ENCODE assay signal across 8 cellular contexts in genomic region chr16:24988593-24989338, GRCh38. TPM values are rescaled to one million over a fixed set of nuclear protein-coding genes. Genes with fewer than 3 reads are reported as not detected.
A peak's percentile ranks its signal among the peaks of the same experiment; 100 is the strongest.
DNase-seq lines count a peak whose midpoint lies in the region; ATAC-seq and TF ChIP-seq lines count a peak whose summit lies in the region.

No MANE protein-coding gene starts in this region.

- H3K9me2 ChIP-seq in PC-9 (ENCODE audit: insufficient read depth), result no peaks in the 10 kb centered on the region

- CTCF ChIA-PET in CD8-positive, alpha-beta memory T cell (lab: Charles Lee), result interaction anchor here (0.7 kb wide), 1 partner anchor 237 kb away, joined by 5 read pairs; no protein-coding TSS in a partner anchor
- CTCF ChIA-PET in PC-9 (lab: Charles Lee), result interaction anchor here (0.6 to 0.7 kb wide), 3 partner anchors 61 to 178 kb away, joined by 3 to 6 read pairs (median 3); no protein-coding TSS in a partner anchor

- no peak for DNase-seq in CD8-positive, alpha-beta memory T cell
- DNase-seq in PC-9, result peak; percentile 82 to 91
- DNase-seq in effector memory CD8-positive, alpha-beta T cell, result no peak
- peak; percentile 47 for DNase-seq in mucosa of gallbladder (ENCODE audit: low spot score)
- DNase-seq in upper lobe of left lung, result no peak
- DNase-seq in occipital lobe (lab: John Stamatoyannopoulos, UW), result no peak

- peak overlapping the region; percentile 75 for H3K4me2 ChIP-seq in PC-9

- no peak overlapping the region for H3K4me3 ChIP-seq in CD8-positive, alpha-beta memory T cell (ENCODE audit: low read length)
- H3K4me3 ChIP-seq in PC-9 (peak overlapping the region; percentile 36; the same call in 1 of the 2 replicates), upper lobe of left lung (no peak overlapping the region)

- H2AFZ ChIP-seq in PC-9, result no peak overlapping the region

- no peak for TF ChIP-seq POLR2A in upper lobe of left lung (IDR thresholded peaks at IDR 0.05)

- intact Hi-C loops in PC-9 (cut with micrococcal nuclease; ENCODE audit: unreplicated experiment), result loop anchor here (1.0 to 10.0 kb wide), 6 partner anchors 26 to 354 kb away; partner anchors contain the start of genes ARHGAP17 and SLC5A11

- no peaks in the 10 kb centered on the region for H3K27me3 Mint-ChIP-seq in CD8-positive, alpha-beta memory T cell
- no peaks in the 10 kb centered on the region for H3K27me3 Mint-ChIP-seq in effector memory CD8-positive, alpha-beta T cell

- no peaks in the 10 kb centered on the region for H3K27me3 ChIP-seq in CD8-positive, alpha-beta memory T cell (ENCODE audit: insufficient read depth, low read length, poor library complexity, severe bottlenecking)
- H3K27me3 ChIP-seq in PC-9 (ENCODE audit: insufficient read depth, low read depth) (no peaks in the 10 kb centered on the region), upper lobe of left lung (no peaks in the 10 kb centered on the region)

- peaks cover 9% of the 10 kb centered on the region for H3K4me1 ChIP-seq in CD8-positive, alpha-beta memory T cell (ENCODE audit: insufficient read depth, low read length)
- peaks cover 48% of the 10 kb centered on the region for H3K4me1 ChIP-seq in PC-9 (replicated peaks; ENCODE audit: insufficient read depth)
- peaks cover 51 to 74% (median 65%) of the 10 kb centered on the region in 4 donors for H3K4me1 ChIP-seq in upper lobe of left lung

- no peaks in the 10 kb centered on the region for H3K9me3 ChIP-seq in CD8-positive, alpha-beta memory T cell (ENCODE audit: low read length)
- H3K9me3 ChIP-seq in PC-9 (ENCODE audit: insufficient read depth, low read depth) (no peaks in the 10 kb centered on the region), upper lobe of left lung (no peaks in the 10 kb centered on the region)

- no peak for TF ChIP-seq CTCF in PC-9 (conservative IDR thresholded peaks at IDR 0.05)
- no peak for TF ChIP-seq CTCF in upper lobe of left lung (IDR thresholded peaks at IDR 0.05)

- H3K27ac Mint-ChIP-seq in CD8-positive, alpha-beta memory T cell, result peak overlapping the region in 5 of 8 donors; percentile 16 to 65 (median 54)
- peak overlapping the region in 1 of 2 donors; percentile 74 for H3K27ac Mint-ChIP-seq in effector memory CD8-positive, alpha-beta T cell

- POLR2A ChIA-PET in CD8-positive, alpha-beta memory T cell (lab: Charles Lee), result interaction anchor here (0.6 kb wide), 1 partner anchor 837 kb away, joined by 3 read pairs; no protein-coding TSS in a partner anchor
- POLR2A ChIA-PET in PC-9 (lab: Charles Lee; ENCODE audit: unreplicated experiment), result interaction anchor here (0.5 to 0.9 kb wide), 6 partner anchors 16 to 97 kb away, joined by 3 to 16 read pairs (median 7); partner anchors contain the start of gene ARHGAP17

- no TSS peak for BruUV-seq in PC-9 (replicated peaks; lab: Mats Ljungman, UMichigan)

- H3F3A ChIP-seq in PC-9 (ENCODE audit: insufficient read depth, low read depth), result peaks cover 39% of the 10 kb centered on the region

- H3K4me1 Mint-ChIP-seq in CD8-positive, alpha-beta memory T cell, result peaks cover 56 to 87% (median 74%) of the 10 kb centered on the region in 3 donors
- peaks cover 50 to 56% of the 10 kb centered on the region in 2 donors for H3K4me1 Mint-ChIP-seq in effector memory CD8-positive, alpha-beta T cell (ENCODE audit: low read depth in 2 of 2)

- WGBS in upper lobe of left lung, 2 donors, result 7 to 14% methylated on average over 8 of the region's 8 CpGs

- no peak overlapping the region for H3K27ac ChIP-seq in CD8-positive, alpha-beta memory T cell (ENCODE audit: low read depth, low read length)
- peak overlapping the region; percentile 63; the same call in 1 of the 2 replicates for H3K27ac ChIP-seq in PC-9
- H3K27ac ChIP-seq in upper lobe of left lung, result peak overlapping the region; percentile 16 to 68 (median 58)

- H3K4me3 Mint-ChIP-seq in CD8-positive, alpha-beta memory T cell, result no peak overlapping the region
- H3K4me3 Mint-ChIP-seq in effector memory CD8-positive, alpha-beta T cell, result no peak overlapping the region

- H3K36me3 ChIP-seq in CD8-positive, alpha-beta memory T cell (ENCODE audit: insufficient read depth, low read length), result no peaks in the 10 kb centered on the region
- H3K36me3 ChIP-seq in PC-9 (ENCODE audit: low read depth) (no peaks in the 10 kb centered on the region), upper lobe of left lung (no peaks in the 10 kb centered on the region)

- no peaks in the 10 kb centered on the region for H3K9me3 Mint-ChIP-seq in CD8-positive, alpha-beta memory T cell
- H3K9me3 Mint-ChIP-seq in effector memory CD8-positive, alpha-beta T cell, result no peaks in the 10 kb centered on the region

- TF ChIP-seq EP300 in upper lobe of left lung (IDR thresholded peaks at IDR 0.05), result no peak

- peak; percentile 42 for ATAC-seq in effector memory CD8-positive, alpha-beta T cell (replicated peaks)
- ATAC-seq in upper lobe of left lung (ENCODE audit: low FRiP score in 2 of 2), result peak in 1 of 2 donors; percentile 66
- ATAC-seq in HG02852 (IDR thresholded peaks at IDR 0.05; ENCODE audit: unreplicated experiment), result no peak
- ATAC-seq in GM21717 (IDR thresholded peaks at IDR 0.05; ENCODE audit: unreplicated experiment), result no peak

- peaks cover 62% of the 10 kb centered on the region for H3K79me2 ChIP-seq in PC-9 (ENCODE audit: low read depth)

- H4K20me1 ChIP-seq in PC-9 (ENCODE audit: insufficient read depth), result peaks cover 3% of the 10 kb centered on the region

- H3K36me3 Mint-ChIP-seq in CD8-positive, alpha-beta memory T cell, result peaks cover 0 to 3% (median 0%) of the 10 kb centered on the region in 3 donors
- H3K36me3 Mint-ChIP-seq in effector memory CD8-positive, alpha-beta T cell (ENCODE audit: insufficient read depth), result peaks cover 14% of the 10 kb centered on the region

RNA-seq across cellular contexts. Expression of gene ARHGAP17, which starts 26.4 kb away (rescaled TPM):
- total RNA-seq in CD8-positive, alpha-beta memory T cell, result 10 to 100 TPM; 52.6 to 58.5 TPM
- 41.7 TPM for polyA plus RNA-seq in CD8-positive, alpha-beta memory T cell
- 69.6 and 74.6 TPM in 2 replicates for total RNA-seq in PC-9 (2021)
- total RNA-seq in mucosa of gallbladder, result 72.9 TPM
- total RNA-seq in upper lobe of left lung, result 10 to 100 TPM; 45.1 to 86.6 (median 54.6) TPM
- total RNA-seq in occipital lobe, result 22.3 TPM

Comparison
In these comparisons a context has a peak if more than half of its experiments do, and no peak if none do; other contexts are left out.
1. DNase-seq: peak in PC-9 (2 of 2) and mucosa of gallbladder (single experiment); none in CD8-positive, alpha-beta memory T cell (0 of 5), effector memory CD8-positive, alpha-beta T cell (0 of 3), upper lobe of left lung (0 of 2) and occipital lobe (single experiment).